In the genomic region with DNA sequence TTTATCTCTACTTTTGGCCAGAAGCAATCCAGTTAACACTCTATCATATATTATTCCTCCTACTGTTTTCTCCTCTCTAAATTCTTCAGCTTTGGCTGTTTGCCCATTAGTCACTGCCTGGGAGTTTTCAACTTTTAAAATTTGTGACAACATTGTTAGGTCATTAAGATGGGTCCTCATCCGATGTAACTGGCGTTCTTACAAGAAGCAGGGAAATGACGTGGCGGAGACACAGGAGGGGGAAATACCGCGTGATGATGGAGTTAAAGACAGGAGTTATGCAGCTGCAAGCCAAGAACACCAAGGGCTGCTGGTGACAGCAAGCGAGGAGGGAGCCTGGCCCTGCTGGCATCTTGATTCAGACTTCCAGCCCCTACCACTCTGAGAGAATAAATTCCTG, we compare ENCODE assay signal across 11 cellular contexts. TPM values are rescaled to one million over a fixed set of nuclear protein-coding genes. Genes with fewer than 3 reads are reported as not detected.
DNase-seq lines count a peak whose midpoint lies in the region; ATAC-seq, FAIRE-seq and TF ChIP-seq lines count a peak whose summit lies in the region.
"Had no signal": no experiment of that assay in that cellular context is flagged by ENCODE, and none has a peak within 500 bp of the region (broad histone marks: within the 10 kb centered on the region; RNA-seq: fewer than 3 reads in every experiment).

No MANE protein-coding gene starts in this region.

- TF ChIP-seq CTCF in fibroblast of villous mesenchyme (IDR thresholded peaks at IDR 0.05; ENCODE audit: insufficient read depth, low read depth, low read length) (no peak), D721Med (IDR thresholded peaks at IDR 0.05; ENCODE audit: insufficient read depth, missing control alignments) (no peak), WERI-Rb-1 (IDR thresholded peaks at IDR 0.05; ENCODE audit: low read depth, low read length) (no peak)

- H3K27ac ChIP-seq in WERI-Rb-1: no peak overlapping the region
- H3K27ac ChIP-seq: A549 had no signal

- no peaks in the 10 kb centered on the region for H3K9me3 ChIP-seq in WERI-Rb-1 (ENCODE audit: severe bottlenecking)
- H3K9me3 ChIP-seq: A549 had no signal

- ATAC-seq in GM21786 (IDR thresholded peaks at IDR 0.05; ENCODE audit: unreplicated experiment): peak; percentile 8
- peak; percentile 7 for ATAC-seq in HG03571 (IDR thresholded peaks at IDR 0.05; ENCODE audit: unreplicated experiment)
- ATAC-seq: A549 had no signal

- H3K27me3 ChIP-seq in WERI-Rb-1 (ENCODE audit: insufficient read depth, low read depth, severe bottlenecking): no peaks in the 10 kb centered on the region

- H3K4me3 ChIP-seq in fibroblast of villous mesenchyme (ENCODE audit: low read depth, low read length): no peak overlapping the region
- no peak overlapping the region for H3K4me3 ChIP-seq in WERI-Rb-1 (ENCODE audit: low read depth, low read length)
- H3K4me3 ChIP-seq: A549 had no signal

- H3K36me3 ChIP-seq in WERI-Rb-1: no peaks in the 10 kb centered on the region

- no peak for FAIRE-seq in D721Med (lab: Jason Lieb, UNC)
- FAIRE-seq: A549 had no signal

- peak; percentile 7 for DNase-seq in activated CD4-positive, alpha-beta T cell treated with anti-CD3 and anti-CD28 coated beads for 48 hours
- DNase-seq in activated CD4-positive, alpha-beta T cell treated with anti-CD3 and anti-CD28 coated beads for 1 hour: no peak
- DNase-seq in fibroblast of villous mesenchyme (ENCODE audit: low read depth): peak; percentile 8
- DNase-seq in D721Med (ENCODE audit: insufficient read length, low spot score): no peak
- DNase-seq in WERI-Rb-1: no peak
- no peak for DNase-seq in NCI-H510A treated with DMSO at 0.1 percent for 48 hours (lab: John Stamatoyannopoulos, UW)
- DNase-seq: activated CD8-positive, alpha-beta memory T cell treated with anti-CD3 and anti-CD28 coated beads, Interleukin-2, amount 50 U/mL, for 4 hours had no signal

RNA-seq across cellular contexts. Expression of a gene that starts 34.8 kb away (rescaled TPM):
- not detected in 2 replicates for total RNA-seq in fibroblast of villous mesenchyme
- total RNA-seq: progenitor cell of endocrine pancreas had no signal

RNA-seq across cellular contexts. Expression of a gene that starts 59.9 kb away (rescaled TPM):
- not detected in 2 replicates for total RNA-seq in fibroblast of villous mesenchyme
- total RNA-seq: progenitor cell of endocrine pancreas had no signal

Comparison
In these comparisons a context has a peak if more than half of its experiments do, and no peak if none do; other contexts are left out.
1. DNase-seq: peak in activated CD4-positive, alpha-beta T cell treated with anti-CD3 and anti-CD28 coated beads for 48 hours (single experiment) and fibroblast of villous mesenchyme (single experiment); none in activated CD4-positive, alpha-beta T cell treated with anti-CD3 and anti-CD28 coated beads for 1 hour (single experiment), D721Med (single experiment), WERI-Rb-1 (single experiment) and NCI-H510A treated with DMSO at 0.1 percent for 48 hours (single experiment).